Comparison of ENCODE assay signal across 1 cellular context in genomic region chr5:81179959-81180358, GRCh38.
TF ChIP-seq lines count a peak whose summit lies in the region.

No MANE protein-coding gene starts in this region.

TF ChIP-seq in H1, 55 proteins besides CTCF, POLR2A, EP300 and RAD21:
- TF ChIP-seq USF2 (IDR thresholded peaks at IDR 0.05; ENCODE audit: low read length) (no peak), NRF1 (IDR thresholded peaks at IDR 0.05; ENCODE audit: low read depth, low read length) (no peak), MAX (IDR thresholded peaks at IDR 0.05) (no peak), ASH2L (IDR thresholded peaks at IDR 0.05; ENCODE audit: low read length) (no peak), PHF8 (conservative IDR thresholded peaks at IDR 0.05; ENCODE audit: low read depth, low read length) (no peak), TBP (IDR thresholded peaks at IDR 0.05; ENCODE audit: low read depth, low read length) (no peak), CHD2 (IDR thresholded peaks at IDR 0.05; ENCODE audit: low read length) (no peak), POLR2AphosphoS5 (IDR thresholded peaks at IDR 0.05; ENCODE audit: low read depth, low read length) (no peak), RBBP5 (IDR thresholded peaks at IDR 0.05; ENCODE audit: borderline replicate concordance, low read depth, low read length) (no peak), CBX8 (IDR thresholded peaks at IDR 0.05; ENCODE audit: borderline replicate concordance, low read depth, low read length) (no peak), BCL11A (IDR thresholded peaks at IDR 0.05; ENCODE audit: low read depth in 2 of 2, low read length in 2 of 2) (no peak), NANOG (IDR thresholded peaks at IDR 0.05; ENCODE audit: insufficient read depth, low read depth, low read length, poor library complexity, severe bottlenecking) (no peak)
TF ChIP-seq in H1: peak in this region for 0.
